Comparison of ENCODE assay signal across 16 cellular contexts in the genomic region with DNA sequence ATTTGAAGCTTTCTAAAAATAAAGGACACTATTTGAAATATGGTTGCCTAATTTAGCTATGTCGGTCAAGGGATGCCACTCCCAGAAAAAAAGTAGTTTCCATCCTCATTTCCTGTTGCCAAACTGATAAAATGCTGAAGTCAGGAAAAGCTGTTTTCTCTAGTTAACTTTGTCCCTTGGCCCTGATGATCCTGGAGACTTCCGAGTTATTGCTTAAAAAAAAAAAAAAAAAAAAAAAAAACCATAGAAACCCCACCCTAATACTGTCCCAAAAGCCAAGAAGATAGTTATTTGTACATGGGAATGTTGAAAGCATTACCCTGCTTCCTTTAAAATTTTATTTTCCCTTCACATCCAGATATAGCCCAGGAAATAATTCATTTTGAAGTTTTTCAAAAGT.
"Had no signal": no experiment of that assay in that cellular context is flagged by ENCODE, and none has a peak within 500 bp of the region (broad histone marks: within the 10 kb centered on the region; RNA-seq: fewer than 3 reads in every experiment).

No MANE protein-coding gene starts in this region.

- DNase-seq: activated naive CD4-positive, alpha-beta T cell; activated T-cell treated with anti-CD3 and anti-CD28 coated beads, Interleukin-2, amount 50 U/mL, for 24 hours; endodermal cell; foreskin melanocyte; head of caudate nucleus; islet precursor cell; natural killer cell; stimulated activated CD4-positive, alpha-beta T cell treated with anti-CD3 and anti-CD28 coated beads, Interleukin-4, amount 100 ng/mL, for 4 hours; substantia nigra; T-cell; tibial artery had no signal

- ATAC-seq: activated T-helper 17 cell treated with anti-CD3 and anti-CD28 coated beads, Interleukin-2, amount 50 U/mL, for 72 hours; natural killer cell; T-cell; WTC11 had no signal

- H3K36me3 ChIP-seq: breast epithelium, tibial artery had no signal

- H3K4me1 ChIP-seq: breast epithelium had no signal

- H3K27me3 ChIP-seq: breast epithelium, tibial artery had no signal

- H3K4me3 ChIP-seq: breast epithelium, coronary artery, tibial artery had no signal

- H3K27ac ChIP-seq: breast epithelium, coronary artery, epithelial cell of prostate, tibial artery had no signal

- H3K9me3 ChIP-seq: breast epithelium, tibial artery had no signal
